22 cellular contexts compared by ENCODE assay signal in genomic region chr1:188425687-188426086, GRCh38.
DNase-seq lines count a peak whose midpoint lies in the region; ATAC-seq and TF ChIP-seq lines count a peak whose summit lies in the region.
"Had no signal": no experiment of that assay in that cellular context is flagged by ENCODE, and none has a peak within 500 bp of the region (broad histone marks: within the 10 kb centered on the region; RNA-seq: fewer than 3 reads in every experiment).

No MANE protein-coding gene starts in this region.

- H3K4me3 Mint-ChIP-seq in naive thymus-derived CD8-positive, alpha-beta T cell = no peak overlapping the region
- H3K4me3 Mint-ChIP-seq: activated naive CD4-positive, alpha-beta T cell treated with anti-CD3 and anti-CD28 coated beads, Interleukin-2, amount 10 ng/mL, durations not matched to agents 7 days and 5 days; brain; CD14-positive monocyte; natural killer cell treated with Interleukin-12 subunit alpha and Interleukin-12 subunit beta and Interleukin-15 and Interleukin-18, amount 100 ng/mL, for 72 hours had no signal

- no peaks in the 10 kb centered on the region for H3K36me3 Mint-ChIP-seq in naive thymus-derived CD8-positive, alpha-beta T cell
- H3K36me3 Mint-ChIP-seq: activated naive CD4-positive, alpha-beta T cell treated with anti-CD3 and anti-CD28 coated beads, Interleukin-2, amount 10 ng/mL, durations not matched to agents 7 days and 5 days; brain; CD14-positive monocyte; natural killer cell treated with Interleukin-12 subunit alpha and Interleukin-12 subunit beta and Interleukin-15 and Interleukin-18, amount 100 ng/mL, for 72 hours had no signal

- no peak for ATAC-seq in naive thymus-derived CD8-positive, alpha-beta T cell
- no peak for ATAC-seq in stimulated activated naive CD8-positive, alpha-beta T cell treated with anti-CD3 and anti-CD28 coated beads, Interleukin-15, Interleukin-2, amounts not matched to agents 100 U/mL and 50 U/mL, for 24 hours
- ATAC-seq in GM21717 (IDR thresholded peaks at IDR 0.05; ENCODE audit: unreplicated experiment) = no peak
- ATAC-seq: A549; natural killer cell treated with Interleukin-12 subunit alpha and Interleukin-12 subunit beta and Interleukin-15 and Interleukin-18, amount 100 ng/mL, for 72 hours; Right ventricle myocardium inferior had no signal

- H3K4me3 ChIP-seq in AG04449 (ENCODE audit: low read depth, low read length) = no peak overlapping the region
- H3K4me3 ChIP-seq: A549, dorsolateral prefrontal cortex, thoracic aorta had no signal

- no peaks in the 10 kb centered on the region for H3K27me3 Mint-ChIP-seq in naive thymus-derived CD8-positive, alpha-beta T cell
- H3K27me3 Mint-ChIP-seq: activated naive CD4-positive, alpha-beta T cell treated with anti-CD3 and anti-CD28 coated beads, Interleukin-2, amount 10 ng/mL, durations not matched to agents 7 days and 5 days; brain; natural killer cell treated with Interleukin-12 subunit alpha and Interleukin-12 subunit beta and Interleukin-15 and Interleukin-18, amount 100 ng/mL, for 72 hours had no signal

- CTCF ChIA-PET in AG04449 (lab: Yijun Ruan, JAX) = no interaction called here

- H3K27ac Mint-ChIP-seq in naive thymus-derived CD8-positive, alpha-beta T cell = no peak overlapping the region
- H3K27ac Mint-ChIP-seq: activated naive CD4-positive, alpha-beta T cell treated with anti-CD3 and anti-CD28 coated beads, Interleukin-2, amount 10 ng/mL, durations not matched to agents 7 days and 5 days; brain; CD14-positive monocyte; natural killer cell treated with Interleukin-12 subunit alpha and Interleukin-12 subunit beta and Interleukin-15 and Interleukin-18, amount 100 ng/mL, for 72 hours had no signal

- POLR2A ChIA-PET in AG04449 (lab: Yijun Ruan, JAX) = no interaction called here
- POLR2A ChIA-PET in naive thymus-derived CD8-positive, alpha-beta T cell (lab: Charles Lee) = no interaction called here

- peak; percentile 65 for DNase-seq in AG04449 (ENCODE audit: low read depth, low spot score)
- DNase-seq in HT1080 (ENCODE audit: low read depth) = peak; percentile 41
- peak; percentile 20 for DNase-seq in astrocyte of the hippocampus (ENCODE audit: low read depth, low spot score)
- peak; percentile 33 for DNase-seq in fibroblast of the conjunctiva (ENCODE audit: low read depth)
- DNase-seq in naive thymus-derived CD8-positive, alpha-beta T cell = no peak
- DNase-seq in stimulated activated naive CD8-positive, alpha-beta T cell treated with anti-CD3 and anti-CD28 coated beads, Interleukin-15, Interleukin-2, amounts not matched to agents 100 U/mL and 50 U/mL, for 24 hours = no peak
- no peak for DNase-seq in NCI-H2196 treated with DMSO at 0.1 percent for 48 hours (lab: John Stamatoyannopoulos, UW; ENCODE audit: unreplicated experiment)
- DNase-seq: activated CD4-positive, alpha-beta T cell treated with anti-CD3 and anti-CD28 coated beads, Interleukin-2, amount 50 U/mL, for 4 hours; activated naive CD4-positive, alpha-beta T cell treated with anti-CD3 and anti-CD28 coated beads, Interleukin-2, amount 10 ng/mL, durations not matched to agents 7 days and 5 days; DMS 273 treated with DMSO at 0.1 percent for 48 hours; dorsolateral prefrontal cortex; hypothalamus; mesendoderm; NCI-H1694; posterior cingulate gyrus had no signal

- TF ChIP-seq CTCF in AG04449 (IDR thresholded peaks at IDR 0.05; ENCODE audit: insufficient read depth, low read length, missing control alignments) = no peak

- no peaks in the 10 kb centered on the region for H3K4me1 Mint-ChIP-seq in naive thymus-derived CD8-positive, alpha-beta T cell
- H3K4me1 Mint-ChIP-seq: activated naive CD4-positive, alpha-beta T cell treated with anti-CD3 and anti-CD28 coated beads, Interleukin-2, amount 10 ng/mL, durations not matched to agents 7 days and 5 days had no signal

- peaks cover 0 to 7% (median 4%) of the 10 kb centered on the region in 9 donors for H3K9me3 Mint-ChIP-seq in naive thymus-derived CD8-positive, alpha-beta T cell

Comparison
In these comparisons a context has a peak if more than half of its experiments do, and no peak if none do; other contexts are left out.
1. DNase-seq: peak in AG04449 (single experiment), HT1080 (single experiment), astrocyte of the hippocampus (single experiment) and fibroblast of the conjunctiva (single experiment); none in naive thymus-derived CD8-positive, alpha-beta T cell (0 of 10), stimulated activated naive CD8-positive, alpha-beta T cell treated with anti-CD3 and anti-CD28 coated beads, Interleukin-15, Interleukin-2, amounts not matched to agents 100 U/mL and 50 U/mL, for 24 hours (single experiment) and NCI-H2196 treated with DMSO at 0.1 percent for 48 hours (single experiment).